8 cellular contexts compared by ENCODE assay signal in genomic region chr15:89430530-89431341, GRCh38.
DNase-seq lines count a peak whose midpoint lies in the region; ATAC-seq and TF ChIP-seq lines count a peak whose summit lies in the region.

No MANE protein-coding gene starts in this region.

- no peaks in the 10 kb centered on the region for H3K36me3 ChIP-seq in CD4-positive, alpha-beta memory T cell (ENCODE audit: insufficient read depth, low read length)
- no peaks in the 10 kb centered on the region for H3K36me3 ChIP-seq in OCI-LY1 (ENCODE audit: insufficient read depth, low read length)
- no peaks in the 10 kb centered on the region for H3K36me3 ChIP-seq in muscle layer of duodenum (ENCODE audit: control insufficient read depth in 1 of 2, insufficient read depth in 2 of 2, low read length in 2 of 2)

- peak overlapping the region in 1 of 7 donors; percentile 53 for H3K27ac Mint-ChIP-seq in CD4-positive, alpha-beta memory T cell

- peak overlapping the region; percentile 17; the same call in 1 of the 2 replicates for H3K9ac ChIP-seq in OCI-LY1 (ENCODE audit: low read length)

- H4K20me1 ChIP-seq in OCI-LY1 (ENCODE audit: insufficient read depth, low read length), result no peaks in the 10 kb centered on the region

- H3K4me3 Mint-ChIP-seq in CD4-positive, alpha-beta memory T cell, result peak overlapping the region; percentile 74 to 89 (median 82)

- peak; percentile 94 for TF ChIP-seq CTCF in OCI-LY1 (IDR thresholded peaks at IDR 0.05; ENCODE audit: low read length)

- peak; percentile 73 to 84 (median 77) for DNase-seq in CD4-positive, alpha-beta memory T cell
- DNase-seq in HT1080 (ENCODE audit: low read depth) (peak; percentile 72), activated T-cell treated with anti-CD3 and anti-CD28 coated beads for 4 hours (peak; percentile 95)
- peak; percentile 99 for DNase-seq in stimulated activated CD8-positive, alpha-beta memory T cell treated with anti-CD3 and anti-CD28 coated beads, Interleukin-4, amount 100 ng/mL, for 48 hours

- intact Hi-C loops in CD4-positive, alpha-beta memory T cell (cut with micrococcal nuclease), result loop anchor here (1.0 kb wide), 3 partner anchors 14 to 223 kb away; no protein-coding TSS in a partner anchor

- H3K4me1 Mint-ChIP-seq in CD4-positive, alpha-beta memory T cell, result peaks cover 4 to 7% (median 6%) of the 10 kb centered on the region in 4 donors

- peaks cover 6 to 23% of the 10 kb centered on the region in 2 donors for H3K27me3 Mint-ChIP-seq in CD4-positive, alpha-beta memory T cell

- H3K36me3 Mint-ChIP-seq in CD4-positive, alpha-beta memory T cell, result no peaks in the 10 kb centered on the region

- H3K79me2 ChIP-seq in OCI-LY1 (ENCODE audit: insufficient read depth, low read length), result no peaks in the 10 kb centered on the region

- no peaks in the 10 kb centered on the region for H3K9me2 ChIP-seq in OCI-LY1 (ENCODE audit: low read depth, low read length)

- peak overlapping the region; percentile 31 to 51 for H3K4me3 ChIP-seq in CD4-positive, alpha-beta memory T cell (ENCODE audit: low read length in 2 of 2)
- H3K4me3 ChIP-seq in OCI-LY1 (ENCODE audit: low read depth, low read length, poor library complexity, severe bottlenecking) (peak overlapping the region; percentile 45), muscle layer of duodenum (ENCODE audit: low read depth in 1 of 2, low read length in 2 of 2) (peak overlapping the region; percentile 61 to 68)

- no peak overlapping the region for H3K27ac ChIP-seq in CD4-positive, alpha-beta memory T cell (ENCODE audit: low read depth, low read length)
- H3K27ac ChIP-seq in OCI-LY1 (ENCODE audit: low read depth, low read length, poor library complexity, severe bottlenecking) (no peak overlapping the region), muscle layer of duodenum (ENCODE audit: low read length) (no peak overlapping the region)

- peaks cover 5% of the 10 kb centered on the region for H3K4me1 ChIP-seq in CD4-positive, alpha-beta memory T cell (ENCODE audit: insufficient read depth, low read length)
- H3K4me1 ChIP-seq in OCI-LY1 (ENCODE audit: insufficient read depth, low read length, severe bottlenecking) (peaks cover 8% of the 10 kb centered on the region), muscle layer of duodenum (ENCODE audit: control insufficient read depth in 1 of 2, insufficient read depth in 2 of 2, low read length in 2 of 2) (peaks cover 0 to 7% of the 10 kb centered on the region in 2 donors)

- peak overlapping the region; percentile 64 for H3K4me2 ChIP-seq in OCI-LY1 (ENCODE audit: low read length)

- H3K9me3 ChIP-seq in CD4-positive, alpha-beta memory T cell (ENCODE audit: control insufficient read depth in 1 of 2, low read length in 2 of 2), result no peaks in the 10 kb centered on the region
- H3K9me3 ChIP-seq in OCI-LY1 (ENCODE audit: low read length) (no peaks in the 10 kb centered on the region), muscle layer of duodenum (ENCODE audit: control insufficient read depth in 1 of 2, low read length in 2 of 2) (no peaks in the 10 kb centered on the region)

- no peaks in the 10 kb centered on the region for H3F3A ChIP-seq in OCI-LY1 (ENCODE audit: insufficient read depth, low read length)

- peak; percentile 95 for ATAC-seq in GM19455 (IDR thresholded peaks at IDR 0.05; ENCODE audit: unreplicated experiment)
- peak; percentile 84 for ATAC-seq in esophagus mucosa

- H3K27me3 ChIP-seq in CD4-positive, alpha-beta memory T cell (ENCODE audit: insufficient read depth, low read length), result no peaks in the 10 kb centered on the region
- peaks cover 3% of the 10 kb centered on the region; the same call in 1 of the 2 replicates for H3K27me3 ChIP-seq in OCI-LY1 (ENCODE audit: insufficient read depth, low read length)
- H3K27me3 ChIP-seq in muscle layer of duodenum (ENCODE audit: low read depth, low read length), result no peaks in the 10 kb centered on the region

- CTCF ChIA-PET in CD4-positive, alpha-beta memory T cell (lab: Charles Lee; ENCODE audit: partially characterized antibody), result interaction anchor here (0.8 to 4.5 kb wide), 17 partner anchors 8 to 227 kb away, joined by 3 to 133 read pairs (median 4); no protein-coding TSS in a partner anchor

- POLR2A ChIA-PET in CD4-positive, alpha-beta memory T cell (lab: Charles Lee; ENCODE audit: partially characterized antibody), result no interaction called here

- H2AFZ ChIP-seq in OCI-LY1 (ENCODE audit: low read length), result no peak overlapping the region

- peaks cover 0 to 1% (median 0%) of the 10 kb centered on the region in 8 donors for H3K9me3 Mint-ChIP-seq in CD4-positive, alpha-beta memory T cell
